ENCODE assay signal across 25 cellular contexts in genomic region chr10:64505496-64505895, GRCh38.
DNase-seq lines count a peak whose midpoint lies in the region; ATAC-seq and FAIRE-seq lines count a peak whose summit lies in the region.
"Had no signal": no experiment of that assay in that cellular context is flagged by ENCODE, and none has a peak within 500 bp of the region (broad histone marks: within the 10 kb centered on the region; RNA-seq: fewer than 3 reads in every experiment).

No MANE protein-coding gene starts in this region.

- no peak overlapping the region for H4K8ac ChIP-seq in mesendoderm (ENCODE audit: low read depth, low read length)

- H3K27ac Mint-ChIP-seq in CD8-positive, alpha-beta memory T cell: no peak overlapping the region
- H3K27ac Mint-ChIP-seq: CD4-positive, CD25-positive, alpha-beta regulatory T cell; T-helper 1 cell treated with Interleukin-12 subunit alpha and Interleukin-12 subunit beta and Interleukin-4 antibody, amounts not matched to agents 30 μg/mL and 1 μg/mL, for 36 hours had no signal

- no peak overlapping the region for H2AK5ac ChIP-seq in mesendoderm (ENCODE audit: low read length)

- H3K23ac ChIP-seq in mesendoderm (ENCODE audit: low read length): no peak overlapping the region

- no peak overlapping the region for H3K4ac ChIP-seq in mesendoderm (ENCODE audit: low read depth, low read length)

- POLR2A ChIA-PET in CD8-positive, alpha-beta memory T cell (lab: Charles Lee): no interaction called here

- no peak overlapping the region for H2BK15ac ChIP-seq in mesendoderm (replicated peaks; ENCODE audit: low read depth)

- CTCF ChIA-PET in CD8-positive, alpha-beta memory T cell (lab: Charles Lee): no interaction called here

- peak; percentile 95 for FAIRE-seq in RCC 7860 (lab: Jason Lieb, UNC)
- FAIRE-seq: A204.1, GM12878 had no signal

- no peak overlapping the region for H4K5ac ChIP-seq in mesendoderm (ENCODE audit: low read length)

- no CpG with 5 or more reads among the region's 1 CpG for WGBS in mesendoderm (ENCODE audit: extremely low coverage, insufficient coverage, low lambda C conversion rate)

- ATAC-seq in HG02571 (IDR thresholded peaks at IDR 0.05; ENCODE audit: unreplicated experiment) (no peak), HG03457 (IDR thresholded peaks at IDR 0.05; ENCODE audit: unreplicated experiment) (no peak)
- ATAC-seq: GM12878, Panc1 had no signal

- no peaks in the 10 kb centered on the region for H3K4me1 Mint-ChIP-seq in CD8-positive, alpha-beta memory T cell
- H3K4me1 Mint-ChIP-seq: CD4-positive, CD25-positive, alpha-beta regulatory T cell had no signal

- no peaks in the 10 kb centered on the region for H3K36me3 ChIP-seq in CD8-positive, alpha-beta memory T cell (ENCODE audit: insufficient read depth, low read length)
- no peaks in the 10 kb centered on the region for H3K36me3 ChIP-seq in mesendoderm (ENCODE audit: control insufficient read depth, insufficient read depth, low read length)
- H3K36me3 ChIP-seq: BLaER1 had no signal

- H3K4me3 Mint-ChIP-seq in CD8-positive, alpha-beta memory T cell: no peak overlapping the region
- H3K4me3 Mint-ChIP-seq: CD4-positive, CD25-positive, alpha-beta regulatory T cell; T-helper 1 cell treated with Interleukin-12 subunit alpha and Interleukin-12 subunit beta and Interleukin-4 antibody, amounts not matched to agents 30 μg/mL and 1 μg/mL, for 36 hours had no signal

- H3K9me3 Mint-ChIP-seq in CD8-positive, alpha-beta memory T cell: peaks cover 4 to 25% (median 6%) of the 10 kb centered on the region in 5 donors

- no peak overlapping the region for H3K4me2 ChIP-seq in mesendoderm (ENCODE audit: low read length)
- H3K4me2 ChIP-seq: BLaER1 had no signal

- H3K36me3 Mint-ChIP-seq in CD8-positive, alpha-beta memory T cell: no peaks in the 10 kb centered on the region
- H3K36me3 Mint-ChIP-seq: CD4-positive, CD25-positive, alpha-beta regulatory T cell had no signal

- peak overlapping the region; percentile 73 for H2BK120ac ChIP-seq in mesendoderm (ENCODE audit: low read depth, low read length)

- peak overlapping the region; percentile 13 for H3K27ac ChIP-seq in CD8-positive, alpha-beta memory T cell (ENCODE audit: low read depth, low read length)
- H3K27ac ChIP-seq in mesendoderm (ENCODE audit: low read depth, low read length): no peak overlapping the region
- H3K27ac ChIP-seq: BLaER1, HL-60 had no signal

- peak overlapping the region; percentile 11 for H3K56ac ChIP-seq in mesendoderm (ENCODE audit: low read length)

- no peaks in the 10 kb centered on the region for H3K4me1 ChIP-seq in CD8-positive, alpha-beta memory T cell (ENCODE audit: insufficient read depth, low read length)
- peaks cover 5% of the 10 kb centered on the region for H3K4me1 ChIP-seq in mesendoderm (ENCODE audit: control insufficient read depth, low read depth, low read length)
- H3K4me1 ChIP-seq: BLaER1 had no signal

- H3K18ac ChIP-seq in mesendoderm (ENCODE audit: low read length): peak overlapping the region; percentile 39

- no peaks in the 10 kb centered on the region for H3K79me1 ChIP-seq in mesendoderm (ENCODE audit: low read length)

- H2BK5ac ChIP-seq in mesendoderm (ENCODE audit: low read length): peak overlapping the region; percentile 42

- no peaks in the 10 kb centered on the region for H3K79me2 ChIP-seq in mesendoderm (ENCODE audit: control insufficient read depth, insufficient read depth, low read length)

- H3K27me3 ChIP-seq in CD8-positive, alpha-beta memory T cell (ENCODE audit: insufficient read depth, low read length, poor library complexity, severe bottlenecking): no peaks in the 10 kb centered on the region
- no peaks in the 10 kb centered on the region for H3K27me3 ChIP-seq in mesendoderm (ENCODE audit: insufficient read depth, low read length, poor library complexity)
- H3K27me3 ChIP-seq: BLaER1 had no signal

- DNase-seq in CD8-positive, alpha-beta memory T cell: no peak
- DNase-seq in HT1080 (ENCODE audit: low read depth) (peak; percentile 50), RCC 7860 (ENCODE audit: low spot score) (peak; percentile 82), mesendoderm (peak; percentile 18), NCI-H748 (lab: John Stamatoyannopoulos, UW; ENCODE audit: unreplicated experiment) (no peak)
- DNase-seq: CD4-positive, CD25-positive, alpha-beta regulatory T cell; GDM1; GOT3; HCEC 1CT; KG1; MM.1S; NCI-H2029; NCI-H226; NCI-H510A treated with DMSO at 0.1 percent for 48 hours; NCI-H774; SHP77 treated with DMSO at 0.1 percent for 48 hours; SW 1271 had no signal

- H3K27me3 Mint-ChIP-seq in CD8-positive, alpha-beta memory T cell: peaks cover 0 to 1% of the 10 kb centered on the region in 2 donors
- H3K27me3 Mint-ChIP-seq: CD4-positive, CD25-positive, alpha-beta regulatory T cell had no signal

- no peak overlapping the region for H3K4me3 ChIP-seq in CD8-positive, alpha-beta memory T cell (ENCODE audit: low read length)
- no peak overlapping the region for H3K4me3 ChIP-seq in mesendoderm (ENCODE audit: low read length)
- H3K4me3 ChIP-seq: BLaER1, GM12878 had no signal

- H3K9ac ChIP-seq in mesendoderm (ENCODE audit: low read length): no peak overlapping the region
- H3K9ac ChIP-seq: BLaER1 had no signal

- no peaks in the 10 kb centered on the region for H3K9me3 ChIP-seq in CD8-positive, alpha-beta memory T cell (ENCODE audit: low read length)
- H3K9me3 ChIP-seq: BLaER1 had no signal

Comparison
In these comparisons a context has a peak if more than half of its experiments do, and no peak if none do; other contexts are left out.
1. DNase-seq: peak in HT1080 (single experiment), RCC 7860 (single experiment) and mesendoderm (single experiment); none in CD8-positive, alpha-beta memory T cell (0 of 5) and NCI-H748 (single experiment).